24 cellular contexts compared by ENCODE assay signal in genomic region chr15:61780278-61780677, GRCh38.
"Had no signal": no experiment of that assay in that cellular context is flagged by ENCODE, and none has a peak within 500 bp of the region (broad histone marks: within the 10 kb centered on the region; RNA-seq: fewer than 3 reads in every experiment).

No MANE protein-coding gene starts in this region.

- H3K4me3 ChIP-seq: ovary, prostate gland, skin epidermis, testis, uterus had no signal

- H3K9me3 ChIP-seq: ovary, prostate gland, testis, uterus had no signal

- DNase-seq: activated CD4-positive, alpha-beta T cell treated with anti-CD3 and anti-CD28 coated beads, Interleukin-2, amount 10 ng/mL, durations not matched to agents 7 days and 5 days; activated CD4-positive, CD25-positive, alpha-beta regulatory T cell treated with anti-CD3 and anti-CD28 coated beads, Interleukin-2, amount 50 U/mL, for 72 hours; activated CD8-positive, alpha-beta T cell treated with anti-CD3 and anti-CD28 coated beads for 36 hours; activated gamma-delta T cell treated with Interleukin-2 at 50 U/mL for 16 hours; activated naive CD4-positive, alpha-beta T cell treated with anti-CD3 and anti-CD28 coated beads, Interleukin-2, amount 50 U/mL, for 16 hours; activated naive CD8-positive, alpha-beta T cell treated with anti-CD3 and anti-CD28 coated beads, Interleukin-2, amount 50 U/mL, for 24 hours; activated T-cell treated with anti-CD3 and anti-CD28 coated beads, Interleukin-2, amount 50 U/mL, for 4 hours; amygdala; effector CD8-positive, alpha-beta T cell; naive B cell; ovary; retina; stimulated activated CD4-positive, alpha-beta T cell treated with anti-CD3 and anti-CD28 coated beads, Interleukin-12 subunit alpha, Interleukin-12 subunit beta, amount 100 ng/mL, for 4 hours; stimulated activated CD4-positive, alpha-beta T cell treated with anti-CD3 and anti-CD28 coated beads, Interleukin-4, amount 100 ng/mL, for 1 hour; stimulated activated naive CD8-positive, alpha-beta T cell treated with anti-CD3 and anti-CD28 coated beads, Interleukin-15, Interleukin-2, amounts not matched to agents 100 U/mL and 50 U/mL, for 24 hours; testis; trophoblast cell; uterus; WERI-Rb-1 had no signal

- H3K36me3 ChIP-seq: ovary, prostate gland, uterus, WERI-Rb-1 had no signal

- H3K27me3 ChIP-seq: ovary, testis, uterus had no signal

- ATAC-seq: activated CD8-positive, alpha-beta T cell treated with anti-CD3 and anti-CD28 coated beads for 36 hours; activated naive CD8-positive, alpha-beta T cell treated with anti-CD3 and anti-CD28 coated beads, Interleukin-2, amount 50 U/mL, for 24 hours; activated T-cell treated with anti-CD3 and anti-CD28 coated beads, Interleukin-2, amount 50 U/mL, for 4 hours; activated T-helper 17 cell treated with anti-CD3 and anti-CD28 coated beads, Interleukin-2, amount 50 U/mL, for 72 hours; sciatic nerve; stimulated activated naive CD8-positive, alpha-beta T cell treated with anti-CD3 and anti-CD28 coated beads, Interleukin-15, Interleukin-2, amounts not matched to agents 100 U/mL and 50 U/mL, for 24 hours had no signal

- H3K4me1 ChIP-seq: testis, uterus had no signal

- H3K27ac ChIP-seq: epithelial cell of prostate, ovary, prostate gland, skin epidermis, testis, uterus, WERI-Rb-1 had no signal
